In genomic region chr13:87057807-87058520, GRCh38 we compare ENCODE assay signal across 31 cellular contexts.
DNase-seq lines count a peak whose midpoint lies in the region; ATAC-seq and TF ChIP-seq lines count a peak whose summit lies in the region.
"Had no signal": no experiment of that assay in that cellular context is flagged by ENCODE, and none has a peak within 500 bp of the region (broad histone marks: within the 10 kb centered on the region; RNA-seq: fewer than 3 reads in every experiment).

No MANE protein-coding gene starts in this region.

- peak overlapping the region; percentile 37 for H3K27ac ChIP-seq in 22Rv1
- H3K27ac ChIP-seq in colonic mucosa = no peak overlapping the region
- H3K27ac ChIP-seq: ovary, SJCRH30, spleen, stomach, thyroid gland, uterus, VCaP had no signal

- H3K4me3 ChIP-seq in mucosa of descending colon (no peak overlapping the region), colonic mucosa (no peak overlapping the region)
- H3K4me3 ChIP-seq: ovary, SJCRH30, spleen, stomach, thyroid gland, uterus had no signal

- H3K9ac ChIP-seq in colonic mucosa (ENCODE audit: low read depth in 2 of 2, low read length in 2 of 2) = no peak overlapping the region

- H3K9me3 ChIP-seq in mucosa of descending colon = no peaks in the 10 kb centered on the region
- H3K9me3 ChIP-seq in colonic mucosa = no peaks in the 10 kb centered on the region
- H3K9me3 ChIP-seq: ovary, SJCRH30, stomach, thyroid gland, uterus had no signal

- H3K36me3 ChIP-seq in mucosa of descending colon (ENCODE audit: low read depth) (no peaks in the 10 kb centered on the region), colonic mucosa (no peaks in the 10 kb centered on the region)
- H3K36me3 ChIP-seq: ovary, SJCRH30, spleen, stomach, thyroid gland, uterus had no signal

- no peaks in the 10 kb centered on the region for H3K4me1 ChIP-seq in mucosa of descending colon (ENCODE audit: low read depth)
- H3K4me1 ChIP-seq in colonic mucosa = no peaks in the 10 kb centered on the region
- H3K4me1 ChIP-seq: SJCRH30, spleen, stomach, thyroid gland, uterus had no signal

- no peaks in the 10 kb centered on the region for H3K27me3 ChIP-seq in colonic mucosa
- H3K27me3 ChIP-seq: ovary, SJCRH30, spleen, stomach, thyroid gland, uterus had no signal

- ATAC-seq in mucosa of descending colon (peak; percentile 80), GM21447 (IDR thresholded peaks at IDR 0.05; ENCODE audit: unreplicated experiment) (no peak)
- ATAC-seq: activated CD8-positive, alpha-beta T cell treated with anti-CD3 and anti-CD28 coated beads, Interleukin-2, amount 10 ng/mL, durations not matched to agents 7 days and 5 days; activated naive CD4-positive, alpha-beta T cell treated with anti-CD3 and anti-CD28 coated beads, Interleukin-2, amount 50 U/mL, for 72 hours; left ventricle myocardium superior; natural killer cell had no signal

- TF ChIP-seq CTCF in 22Rv1 (IDR thresholded peaks at IDR 0.05) (no peak), mucosa of descending colon (IDR thresholded peaks at IDR 0.05) (no peak), colonic mucosa (IDR thresholded peaks at IDR 0.05) (no peak)

- intact Hi-C loops in mucosa of descending colon (cut with DNase I, micrococcal nuclease) = no loop called here
- intact Hi-C loops in colonic mucosa (cut with DNase I) = no loop called here

- DNase-seq in LHCN-M2 (ENCODE audit: low read depth) (peak; percentile 34), fibroblast of gingiva (ENCODE audit: low read depth) (peak; percentile 38), mucosa of descending colon (peak in 1 of 3 donors; percentile 11), colonic mucosa (no peak)
- DNase-seq in activated CD8-positive, alpha-beta memory T cell treated with anti-CD3 and anti-CD28 coated beads for 24 hours = no peak
- no peak for DNase-seq in stimulated activated naive CD4-positive, alpha-beta T cell (lab: John Stamatoyannopoulos, UW)
- DNase-seq: activated CD4-positive, alpha-beta T cell treated with anti-CD3 and anti-CD28 coated beads for 4 hours; activated CD8-positive, alpha-beta T cell treated with anti-CD3 and anti-CD28 coated beads, Interleukin-2, amount 10 ng/mL, durations not matched to agents 7 days and 5 days; anterior cingulate cortex; CD4-positive, CD25-positive, alpha-beta regulatory T cell; effector CD8-positive, alpha-beta T cell; foreskin fibroblast; islet precursor cell; left ventricle myocardium superior; natural killer cell; NCI-H1048; NCI-H82; ovary; retina; SJCRH30; spleen; stimulated activated CD4-positive, alpha-beta T cell treated with anti-CD3 and anti-CD28 coated beads, Interleukin-2, amount 100 ng/mL, for 24 hours; stimulated activated CD8-positive, alpha-beta memory T cell treated with anti-CD3 and anti-CD28 coated beads, Interleukin-4, amount 100 ng/mL, for 48 hours; stomach; T-helper 9 cell; thyroid gland; uterus had no signal

Comparison
In these comparisons a context has a peak if more than half of its experiments do, and no peak if none do; other contexts are left out.
1. DNase-seq: peak in LHCN-M2 (single experiment) and fibroblast of gingiva (single experiment); none in activated CD8-positive, alpha-beta memory T cell treated with anti-CD3 and anti-CD28 coated beads for 24 hours (single experiment), stimulated activated naive CD4-positive, alpha-beta T cell (0 of 6) and colonic mucosa (single experiment).